ENCODE assay signal across 27 cellular contexts in genomic region chr9:37102476-37102875, GRCh38.
"Had no signal": no experiment of that assay in that cellular context is flagged by ENCODE, and none has a peak within 500 bp of the region (broad histone marks: within the 10 kb centered on the region; RNA-seq: fewer than 3 reads in every experiment).

No MANE protein-coding gene starts in this region.

- H3K4me1 ChIP-seq: ascending aorta, body of pancreas had no signal

- H3K27me3 ChIP-seq: ascending aorta, body of pancreas had no signal

- DNase-seq: activated B cell treated with CpG ODN at 0.5 μM for 24 hours; activated CD4-positive, alpha-beta T cell treated with anti-CD3 and anti-CD28 coated beads for 1 hour; activated CD4-positive, alpha-beta T cell treated with anti-CD3 and anti-CD28 coated beads, Interleukin-2, amount 10 ng/mL, durations not matched to agents 24 days and 14 days; activated CD4-positive, alpha-beta T cell treated with anti-CD3 and anti-CD28 coated beads, Interleukin-2, amount 50 U/mL, for 48 hours; activated CD8-positive, alpha-beta memory T cell treated with anti-CD3 and anti-CD28 coated beads for 24 hours; activated effector memory CD4-positive, alpha-beta T cell treated with anti-CD3 and anti-CD28 coated beads, Interleukin-2, amount 50 U/mL, for 16 hours; activated naive CD4-positive, alpha-beta T cell treated with Interleukin-2 at 50 U/mL for 16 hours; activated naive CD8-positive, alpha-beta T cell treated with anti-CD3 and anti-CD28 coated beads, Interleukin-2, amount 50 U/mL, for 24 hours; activated T-cell treated with anti-CD3 and anti-CD28 coated beads, Interleukin-2, amount 50 U/mL, for 4 hours; amniotic stem cell; body of pancreas; central memory CD4-positive, alpha-beta T cell; Kasumi-1; KBM-7; NCI-H1092 treated with DMSO at 0.1 percent for 48 hours; NCI-H1417 treated with DMSO at 0.1 percent for 48 hours; NCI-H1694; NCI-H2029; NCI-H2107; NCI-H2171 treated with DMSO at 0.1 percent for 48 hours; NCI-H226; NCI-H526; NCI-H774; NK-92 treated with Interleukin-12 subunit alpha and Interleukin-12 subunit beta, amount 100 ng/mL, for 24 hours; SHP77 treated with DMSO at 0.1 percent for 48 hours had no signal

- H3K27ac ChIP-seq: ascending aorta, body of pancreas had no signal

- H3K4me3 ChIP-seq: ascending aorta, body of pancreas had no signal

- H3K9me3 ChIP-seq: ascending aorta, body of pancreas had no signal

- H3K36me3 ChIP-seq: ascending aorta had no signal

- ATAC-seq: activated naive CD4-positive, alpha-beta T cell treated with anti-CD3 and anti-CD28 coated beads, Interleukin-2, amount 50 U/mL, for 72 hours; activated naive CD8-positive, alpha-beta T cell treated with anti-CD3 and anti-CD28 coated beads, Interleukin-2, amount 50 U/mL, for 24 hours; activated T-cell treated with anti-CD3 and anti-CD28 coated beads, Interleukin-2, amount 50 U/mL, for 4 hours; body of pancreas had no signal
